ENCODE assay signal across 18 cellular contexts in genomic region chr15:76648732-76649444, GRCh38.
"Had no signal": no experiment of that assay in that cellular context is flagged by ENCODE, and none has a peak within 500 bp of the region (broad histone marks: within the 10 kb centered on the region; RNA-seq: fewer than 3 reads in every experiment).

No MANE protein-coding gene starts in this region.

- H3K9me3 ChIP-seq: colonic mucosa, esophagus muscularis mucosa, gastrocnemius medialis, tibial artery had no signal

- H3K27ac ChIP-seq: colonic mucosa, esophagus muscularis mucosa, gastrocnemius medialis, spleen, tibial artery had no signal

- H3K4me3 Mint-ChIP-seq: natural killer cell; neural crest cell; stimulated activated memory B cell treated with anti-CD40 and anti-IgM and Interleukin-4, amounts not matched to agents 10 μg/mL and 1 μg/mL and 100 μg/mL, for 72 hours; stimulated activated naive CD8-positive, alpha-beta T cell treated with anti-CD3 and anti-CD28 coated beads, Interleukin-15, Interleukin-2, amounts not matched to agents 100 ng/mL and 50 ng/mL, for 24 hours had no signal

- ATAC-seq: gastrocnemius medialis; left colon; natural killer cell; sciatic nerve; stimulated activated memory B cell treated with anti-CD40 and anti-IgM and Interleukin-4, amounts not matched to agents 10 μg/mL and 1 μg/mL and 100 μg/mL, for 72 hours had no signal

- H3K27me3 Mint-ChIP-seq: stimulated activated memory B cell treated with anti-CD40 and anti-IgM and Interleukin-4, amounts not matched to agents 10 μg/mL and 1 μg/mL and 100 μg/mL, for 72 hours; stimulated activated naive CD8-positive, alpha-beta T cell treated with anti-CD3 and anti-CD28 coated beads, Interleukin-15, Interleukin-2, amounts not matched to agents 100 ng/mL and 50 ng/mL, for 24 hours had no signal

- H3K4me3 ChIP-seq: colonic mucosa, esophagus muscularis mucosa, gastrocnemius medialis, spleen, tibial artery had no signal

- H3K36me3 ChIP-seq: colonic mucosa, gastrocnemius medialis had no signal

- H3K9me3 Mint-ChIP-seq: stimulated activated naive CD8-positive, alpha-beta T cell treated with anti-CD3 and anti-CD28 coated beads, Interleukin-15, Interleukin-2, amounts not matched to agents 100 ng/mL and 50 ng/mL, for 24 hours had no signal

- H3K27ac Mint-ChIP-seq: natural killer cell; stimulated activated memory B cell treated with anti-CD40 and anti-IgM and Interleukin-4, amounts not matched to agents 10 μg/mL and 1 μg/mL and 100 μg/mL, for 72 hours; stimulated activated naive CD8-positive, alpha-beta T cell treated with anti-CD3 and anti-CD28 coated beads, Interleukin-15, Interleukin-2, amounts not matched to agents 100 ng/mL and 50 ng/mL, for 24 hours had no signal

- H3K27me3 ChIP-seq: colonic mucosa, esophagus muscularis mucosa, gastrocnemius medialis, spleen, tibial artery had no signal

- DNase-seq: colonic mucosa; dermis blood vessel endothelial cell; effector CD4-positive, alpha-beta T cell; gastrocnemius medialis; glutamatergic neuron; left colon; natural killer cell; posterior cingulate gyrus; spleen; stimulated activated CD4-positive, alpha-beta T cell treated with anti-CD3 and anti-CD28 coated beads, Interleukin-15, amount 100 ng/mL, for 24 hours; stimulated activated CD4-positive, alpha-beta T cell treated with anti-CD3 and anti-CD28 coated beads, Interleukin-1b, Interleukin-23, amount 100 ng/mL, for 48 hours; stimulated activated CD4-positive, alpha-beta T cell treated with anti-CD3 and anti-CD28 coated beads, Interleukin-4, amount 100 ng/mL, for 24 hours; tibial artery had no signal

- H3K4me1 ChIP-seq: colonic mucosa, esophagus muscularis mucosa, gastrocnemius medialis, spleen, tibial artery had no signal
